In genomic region chr1:40040511-40041465, GRCh38 we compare ENCODE assay signal across 1 cellular context.
TF ChIP-seq lines count a peak whose summit lies in the region.

CAP1 (plus strand) TSS chr1:40040729; CDS start chr1:40059347, 18,618 bp downstream.

TF ChIP-seq in HepG2, 621 proteins besides CTCF, POLR2A, EP300 and RAD21 (continued from another document and continues in another):
- no peak; the same call in 1 of the 2 replicates for TF ChIP-seq ZBED4 (CRISPR knock-in tag; IDR thresholded peaks at IDR 0.05; ENCODE audit: borderline replicate concordance)
- TF ChIP-seq ZNF572 (CRISPR knock-in tag; IDR thresholded peaks at IDR 0.05) = no peak
- TF ChIP-seq HNF1B (CRISPR knock-in tag; IDR thresholded peaks at IDR 0.05) = peak; percentile 62; the same call in 1 of the 2 replicates
- TF ChIP-seq CCDC6 (CRISPR knock-in tag; IDR thresholded peaks at IDR 0.05) = peak; percentile 52; the same call in 1 of the 2 replicates
- no peak; the same call in 1 of the 2 replicates for TF ChIP-seq ZNF800 (CRISPR knock-in tag; IDR thresholded peaks at IDR 0.05)
- TF ChIP-seq DNMT3B (CRISPR knock-in tag; conservative IDR thresholded peaks at IDR 0.05) = 0 out of 2 replicates have a peak, but pooled peaks have one; percentile 37
- peak; percentile 76 for TF ChIP-seq HDAC1 (CRISPR knock-in tag; IDR thresholded peaks at IDR 0.05)
- TF ChIP-seq SMAD1 (CRISPR knock-in tag; IDR thresholded peaks at IDR 0.05; ENCODE audit: borderline replicate concordance, low read depth) = 0 out of 2 replicates have a peak, but pooled peaks have one; percentile 46
- TF ChIP-seq CBX1 (IDR thresholded peaks at IDR 0.05; ENCODE audit: low read depth) = no peak
- TF ChIP-seq ZNF503 (CRISPR knock-in tag; IDR thresholded peaks at IDR 0.05) = no peak
- no peak for TF ChIP-seq ZNF788 (CRISPR knock-in tag; IDR thresholded peaks at IDR 0.05; ENCODE audit: borderline replicate concordance)
- peak; percentile 41; the same call in 1 of the 2 replicates for TF ChIP-seq RBAK (CRISPR knock-in tag; IDR thresholded peaks at IDR 0.05)
- TF ChIP-seq NCOR1 (IDR thresholded peaks at IDR 0.05; ENCODE audit: borderline replicate concordance, low read length) = no peak
- TF ChIP-seq ZNF3 (CRISPR knock-in tag; IDR thresholded peaks at IDR 0.05) = no peak
- no peak for TF ChIP-seq MXD4 (CRISPR knock-in tag; IDR thresholded peaks at IDR 0.05)
- TF ChIP-seq ZNF891 (CRISPR knock-in tag; IDR thresholded peaks at IDR 0.05) = no peak
- peak; percentile 63 for TF ChIP-seq POGZ (CRISPR knock-in tag; IDR thresholded peaks at IDR 0.05)
- 0 out of 2 replicates have a peak, but pooled peaks have one; percentile 15 for TF ChIP-seq ZNF547 (CRISPR knock-in tag; IDR thresholded peaks at IDR 0.05)
- no peak for TF ChIP-seq ZNF761 (CRISPR knock-in tag; conservative IDR thresholded peaks at IDR 0.05)
- no peak for TF ChIP-seq AHR (CRISPR knock-in tag; IDR thresholded peaks at IDR 0.05)
- TF ChIP-seq KMT2B (CRISPR knock-in tag; IDR thresholded peaks at IDR 0.05) = peak; percentile 50; the same call in 1 of the 2 replicates
- TF ChIP-seq ZNF17 (CRISPR knock-in tag; IDR thresholded peaks at IDR 0.05) = peak; percentile 76; the same call in 1 of the 2 replicates
- TF ChIP-seq MIXL1 (CRISPR knock-in tag; IDR thresholded peaks at IDR 0.05) = peak; percentile 66; the same call in 1 of the 2 replicates
- TF ChIP-seq TBX3 (IDR thresholded peaks at IDR 0.05; ENCODE audit: borderline replicate concordance) = peak; percentile 20; the same call in 1 of the 2 replicates
- peak; percentile 29; the same call in 1 of the 2 replicates for TF ChIP-seq USF2 (IDR thresholded peaks at IDR 0.05; ENCODE audit: low read depth, low read length)
- TF ChIP-seq USF2 (CRISPR knock-in tag; IDR thresholded peaks at IDR 0.05; ENCODE audit: borderline replicate concordance) = no peak; the same call in 1 of the 2 replicates
- TF ChIP-seq ZNF776 (CRISPR knock-in tag; IDR thresholded peaks at IDR 0.05) = no peak
- TF ChIP-seq ZNF20 (CRISPR knock-in tag; IDR thresholded peaks at IDR 0.05) = 0 out of 2 replicates have a peak, but pooled peaks have one; percentile 63
- peak; percentile 96 for TF ChIP-seq GABPA (IDR thresholded peaks at IDR 0.05; ENCODE audit: low read depth, low read length)
- peak; percentile 94 for TF ChIP-seq GABPA (CRISPR knock-in tag; IDR thresholded peaks at IDR 0.05; ENCODE audit: low read depth)
- peak; percentile 50; the same call in 1 of the 2 replicates for TF ChIP-seq ZBTB37 (CRISPR knock-in tag; IDR thresholded peaks at IDR 0.05)
- TF ChIP-seq PCBP1 (IDR thresholded peaks at IDR 0.05; ENCODE audit: borderline replicate concordance, low read depth, low read length) = no peak
- TF ChIP-seq ZSCAN30 (CRISPR knock-in tag; IDR thresholded peaks at IDR 0.05) = no peak
- TF ChIP-seq NR2F6 (IDR thresholded peaks at IDR 0.05) = peak; percentile 46
- no peak for TF ChIP-seq NR2F6 (CRISPR knock-in tag; IDR thresholded peaks at IDR 0.05)
- no peak for TF ChIP-seq ZNF569 (CRISPR knock-in tag; IDR thresholded peaks at IDR 0.05; ENCODE audit: borderline replicate concordance)
- TF ChIP-seq ZNF589 (CRISPR knock-in tag; conservative IDR thresholded peaks at IDR 0.05) = no peak
- TF ChIP-seq MTERF4 (CRISPR knock-in tag; IDR thresholded peaks at IDR 0.05) = 0 out of 2 replicates have a peak, but pooled peaks have one; percentile 74
- no peak for TF ChIP-seq TCF7L2 (IDR thresholded peaks at IDR 0.05; ENCODE audit: low read depth, low read length)
- TF ChIP-seq ZSCAN21 (CRISPR knock-in tag; IDR thresholded peaks at IDR 0.05; ENCODE audit: borderline replicate concordance) = no peak; the same call in 1 of the 2 replicates
- TF ChIP-seq SP1 (IDR thresholded peaks at IDR 0.05) = no peak
- peak; percentile 85 for TF ChIP-seq SP1 (CRISPR knock-in tag; IDR thresholded peaks at IDR 0.05)
- TF ChIP-seq MED1 (CRISPR knock-in tag; IDR thresholded peaks at IDR 0.05) = peak; percentile 10; the same call in 1 of the 2 replicates
- TF ChIP-seq ZNF510 (CRISPR knock-in tag; IDR thresholded peaks at IDR 0.05; ENCODE audit: low read depth) = no peak
- TF ChIP-seq ZBTB33 (CRISPR knock-in tag; IDR thresholded peaks at IDR 0.05) = no peak
- TF ChIP-seq PPARG (CRISPR knock-in tag; conservative IDR thresholded peaks at IDR 0.05) = 0 out of 2 replicates have a peak, but pooled peaks have one; percentile 6
- TF ChIP-seq ZNF350 (CRISPR knock-in tag; IDR thresholded peaks at IDR 0.05; ENCODE audit: borderline replicate concordance, low read depth) = peak; percentile 61; the same call in 1 of the 2 replicates
- TF ChIP-seq TARDBP (CRISPR knock-in tag; IDR thresholded peaks at IDR 0.05) = no peak
- no peak for TF ChIP-seq ZNF773 (CRISPR knock-in tag; IDR thresholded peaks at IDR 0.05; ENCODE audit: borderline replicate concordance)
- TF ChIP-seq PCBP2 (optimal IDR thresholded peaks at IDR 0.05; ENCODE audit: low read depth, low read length, poor library complexity, severe bottlenecking) = no peak
- TF ChIP-seq TBL1XR1 (IDR thresholded peaks at IDR 0.05; ENCODE audit: borderline replicate concordance, low read length, partially characterized antibody) = no peak
- TF ChIP-seq ZNF33A (CRISPR knock-in tag; IDR thresholded peaks at IDR 0.05; ENCODE audit: borderline replicate concordance) = 0 out of 2 replicates have a peak, but pooled peaks have one; percentile 62
- no peak for TF ChIP-seq HNRNPUL1 (IDR thresholded peaks at IDR 0.05; ENCODE audit: low read depth, low read length)
- no peak for TF ChIP-seq HHEX (CRISPR knock-in tag; IDR thresholded peaks at IDR 0.05)
- TF ChIP-seq ZNF430 (CRISPR knock-in tag; IDR thresholded peaks at IDR 0.05) = 0 out of 2 replicates have a peak, but pooled peaks have one; percentile 6
- TF ChIP-seq ZBTB8A (CRISPR knock-in tag; IDR thresholded peaks at IDR 0.05; ENCODE audit: borderline replicate concordance, low read depth) = no peak
- TF ChIP-seq ZNF383 (CRISPR knock-in tag; IDR thresholded peaks at IDR 0.05; ENCODE audit: borderline replicate concordance) = no peak
